6 cellular contexts compared by ENCODE assay signal in genomic region chr2:110695146-110695898, GRCh38. TPM values are rescaled to one million over a fixed set of nuclear protein-coding genes. Genes with fewer than 3 reads are reported as not detected.
"Had no signal": no experiment of that assay in that cellular context is flagged by ENCODE, and none has a peak within 500 bp of the region (broad histone marks: within the 10 kb centered on the region; RNA-seq: fewer than 3 reads in every experiment).

No MANE protein-coding gene starts in this region.

RNA-seq across cellular contexts. Expression of gene BUB1, which starts 17.5 kb away (rescaled TPM):
- total RNA-seq: ascending aorta had no signal

RNA-seq across cellular contexts. Expression of gene ACOXL, which starts 37.1 kb away (rescaled TPM):
- total RNA-seq: ascending aorta, esophagus squamous epithelium, osteoblast, psoas muscle, right lobe of liver, T-helper 17 cell had no signal
